In genomic region chr5:58617236-58617635, GRCh38 we compare ENCODE assay signal across 20 cellular contexts.
"Had no signal": no experiment of that assay in that cellular context is flagged by ENCODE, and none has a peak within 500 bp of the region (broad histone marks: within the 10 kb centered on the region; RNA-seq: fewer than 3 reads in every experiment).

No MANE protein-coding gene starts in this region.

- DNase-seq: naive thymus-derived CD8-positive, alpha-beta T cell; nephron progenitor cell; occipital lobe; ovary; posterior cingulate gyrus; psoas muscle; right cardiac atrium; right lobe of liver; sigmoid colon; small intestine; stimulated activated CD4-positive, alpha-beta T cell treated with anti-CD3 and anti-CD28 coated beads, Interleukin-15, amount 100 ng/mL, for 24 hours; stimulated activated CD4-positive, alpha-beta T cell treated with anti-CD3 and anti-CD28 coated beads, Interleukin-2, amount 100 ng/mL, for 24 hours; stimulated activated CD4-positive, alpha-beta T cell treated with anti-CD3 and anti-CD28 coated beads, Interleukin-2, amount 100 ng/mL, for 48 hours; stimulated activated CD4-positive, alpha-beta T cell treated with anti-CD3 and anti-CD28 coated beads, Interleukin-4, amount 100 ng/mL, for 24 hours; stimulated activated naive B cell treated with anti-CD40 and anti-IgM and Interleukin-4, amounts not matched to agents 10 μg/mL and 1 μg/mL and 100 μg/mL, for 72 hours; stimulated activated naive CD4-positive, alpha-beta T cell treated with Interleukin-2 at 50 U/mL for 16 hours; stomach; thyroid gland; trophoblast cell; upper lobe of left lung had no signal
